ENCODE assay signal across 12 cellular contexts in the genomic region with DNA sequence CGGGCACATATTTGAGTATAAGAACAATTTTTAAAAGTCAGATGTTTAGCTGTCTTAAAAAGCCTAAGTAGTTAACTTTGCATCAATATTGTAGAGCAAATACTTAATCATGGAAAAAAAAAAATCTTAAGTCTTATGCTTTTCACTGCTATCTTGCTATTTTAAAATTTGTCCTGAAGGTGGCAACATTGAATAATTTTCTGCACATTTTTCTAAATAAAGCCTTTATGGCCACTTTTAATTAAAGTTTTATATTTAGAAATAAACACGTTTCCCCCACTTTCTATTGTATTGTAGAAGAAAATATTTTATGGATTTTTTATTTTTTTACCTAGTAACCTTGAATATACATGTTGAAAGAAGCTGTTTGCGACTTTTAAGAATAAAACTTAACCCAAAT.
DNase-seq lines count a peak whose midpoint lies in the region; FAIRE-seq and TF ChIP-seq lines count a peak whose summit lies in the region.
"Had no signal": no experiment of that assay in that cellular context is flagged by ENCODE, and none has a peak within 500 bp of the region (broad histone marks: within the 10 kb centered on the region; RNA-seq: fewer than 3 reads in every experiment).

No MANE protein-coding gene starts in this region.

- H3K4me1 Mint-ChIP-seq in activated CD4-positive, alpha-beta T cell treated with anti-CD3 and anti-CD28 coated beads, Interleukin-2, amount 10 ng/mL, durations not matched to agents 7 days and 5 days: no peaks in the 10 kb centered on the region

- no peaks in the 10 kb centered on the region for H3K9me3 ChIP-seq in SK-N-MC (ENCODE audit: low read depth, low read length)
- H3K9me3 ChIP-seq in MG63: no peaks in the 10 kb centered on the region
- H3K9me3 ChIP-seq in right atrium auricular region: no peaks in the 10 kb centered on the region
- H3K9me3 ChIP-seq: neutrophil had no signal

- POLR2A ChIA-PET in activated CD4-positive, alpha-beta T cell treated with anti-CD3 and anti-CD28 coated beads, Interleukin-2, amount 10 ng/mL, durations not matched to agents 7 days and 5 days (lab: Charles Lee): no interaction called here

- H3K27ac Mint-ChIP-seq in activated CD4-positive, alpha-beta T cell treated with anti-CD3 and anti-CD28 coated beads, Interleukin-2, amount 10 ng/mL, durations not matched to agents 7 days and 5 days: no peak overlapping the region
- H3K27ac Mint-ChIP-seq: activated naive CD4-positive, alpha-beta T cell treated with anti-CD3 and anti-CD28 coated beads for 36 hours had no signal

- DNase-seq in DMS53 treated with DMSO at 0.1 percent for 48 hours (lab: John Stamatoyannopoulos, UW; ENCODE audit: unreplicated experiment): peak; percentile 32
- DNase-seq in Jurkat, Clone E6-1 (ENCODE audit: low read depth, low spot score): peak; percentile 9
- peak; percentile 37 for DNase-seq in SK-N-MC (ENCODE audit: low read depth, low spot score)
- DNase-seq in MG63: no peak
- DNase-seq in occipital lobe (lab: John Stamatoyannopoulos, UW): no peak
- DNase-seq in activated CD4-positive, alpha-beta T cell treated with anti-CD3 and anti-CD28 coated beads, Interleukin-2, amount 10 ng/mL, durations not matched to agents 7 days and 5 days: no peak
- DNase-seq in right atrium auricular region (ENCODE audit: low spot score): no peak
- DNase-seq: activated naive CD4-positive, alpha-beta T cell treated with anti-CD3 and anti-CD28 coated beads for 36 hours; stimulated activated CD4-positive, alpha-beta T cell treated with anti-CD3 and anti-CD28 coated beads, Interleukin-4, amount 100 ng/mL, for 24 hours; substantia nigra had no signal

- H3K27me3 Mint-ChIP-seq in activated CD4-positive, alpha-beta T cell treated with anti-CD3 and anti-CD28 coated beads, Interleukin-2, amount 10 ng/mL, durations not matched to agents 7 days and 5 days: no peaks in the 10 kb centered on the region

- H3K27ac ChIP-seq in SK-N-MC (no peak overlapping the region), right atrium auricular region (no peak overlapping the region)
- H3K27ac ChIP-seq: neutrophil had no signal

- H3K4me3 ChIP-seq in Jurkat, Clone E6-1 (ENCODE audit: low read length): no peak overlapping the region
- H3K4me3 ChIP-seq in SK-N-MC (no peak overlapping the region), MG63 (no peak overlapping the region), right atrium auricular region (no peak overlapping the region)

- H3K9ac ChIP-seq in SK-N-MC (ENCODE audit: insufficient read length): no peak overlapping the region

- TF ChIP-seq CTCF in right atrium auricular region (IDR thresholded peaks at IDR 0.05): no peak

- CTCF ChIA-PET in activated CD4-positive, alpha-beta T cell treated with anti-CD3 and anti-CD28 coated beads, Interleukin-2, amount 10 ng/mL, durations not matched to agents 7 days and 5 days (lab: Charles Lee): no interaction called here

- H3K4me1 ChIP-seq in right atrium auricular region: no peaks in the 10 kb centered on the region

- FAIRE-seq in islet of Langerhans (lab: Jason Lieb, UNC): peak; percentile 21

- H3K36me3 ChIP-seq in SK-N-MC (ENCODE audit: insufficient read depth, low read length) (no peaks in the 10 kb centered on the region), MG63 (no peaks in the 10 kb centered on the region), right atrium auricular region (no peaks in the 10 kb centered on the region)
- H3K36me3 ChIP-seq: neutrophil had no signal

- no peaks in the 10 kb centered on the region for H3K36me3 Mint-ChIP-seq in activated CD4-positive, alpha-beta T cell treated with anti-CD3 and anti-CD28 coated beads, Interleukin-2, amount 10 ng/mL, durations not matched to agents 7 days and 5 days (ENCODE audit: low read depth)

- no peak overlapping the region for H3K4me3 Mint-ChIP-seq in activated CD4-positive, alpha-beta T cell treated with anti-CD3 and anti-CD28 coated beads, Interleukin-2, amount 10 ng/mL, durations not matched to agents 7 days and 5 days
- H3K4me3 Mint-ChIP-seq: activated naive CD4-positive, alpha-beta T cell treated with anti-CD3 and anti-CD28 coated beads for 36 hours had no signal

- H3K27me3 ChIP-seq in MG63 (0 out of 2 replicates have a peak, but pooled peaks cover 2% of the 10 kb centered on the region), right atrium auricular region (no peaks in the 10 kb centered on the region)
- H3K27me3 ChIP-seq: neutrophil had no signal

- H3K9me3 Mint-ChIP-seq in activated CD4-positive, alpha-beta T cell treated with anti-CD3 and anti-CD28 coated beads, Interleukin-2, amount 10 ng/mL, durations not matched to agents 7 days and 5 days: no peaks in the 10 kb centered on the region

Comparison
In these comparisons a context has a peak if more than half of its experiments do, and no peak if none do; other contexts are left out.
1. DNase-seq: peak in DMS53 treated with DMSO at 0.1 percent for 48 hours (single experiment), Jurkat, Clone E6-1 (single experiment) and SK-N-MC (single experiment); none in MG63 (single experiment), occipital lobe (single experiment), activated CD4-positive, alpha-beta T cell treated with anti-CD3 and anti-CD28 coated beads, Interleukin-2, amount 10 ng/mL, durations not matched to agents 7 days and 5 days (single experiment) and right atrium auricular region (single experiment).